18 cellular contexts compared by ENCODE assay signal in the genomic region with DNA sequence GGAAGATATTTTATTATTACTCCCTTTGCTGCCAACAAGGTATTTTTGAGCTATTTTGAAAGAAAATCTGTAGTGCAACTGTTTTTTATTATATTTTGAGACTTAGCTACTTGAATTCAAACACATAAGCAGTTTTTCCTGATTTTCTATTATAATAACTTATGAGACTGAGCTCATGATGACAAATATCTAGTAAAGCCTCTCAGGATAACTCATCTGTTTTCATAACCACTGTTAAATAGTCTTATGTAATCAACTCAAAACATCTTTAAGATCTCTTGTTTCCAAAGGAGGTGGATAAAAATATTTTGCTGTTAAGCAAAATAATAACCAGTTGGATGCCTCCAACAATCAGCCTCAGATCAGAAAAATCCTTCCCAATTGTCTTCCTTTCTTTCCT. TPM values are rescaled to one million over a fixed set of nuclear protein-coding genes. Genes with fewer than 3 reads are reported as not detected.
DNase-seq lines count a peak whose midpoint lies in the region; ATAC-seq and TF ChIP-seq lines count a peak whose summit lies in the region.
"Had no signal": no experiment of that assay in that cellular context is flagged by ENCODE, and none has a peak within 500 bp of the region (broad histone marks: within the 10 kb centered on the region; RNA-seq: fewer than 3 reads in every experiment).

No MANE protein-coding gene starts in this region.

- H3K27ac ChIP-seq in GM23248 (no peak overlapping the region), thyroid gland (peak overlapping the region; percentile 76 to 80 (median 79))

- H3F3A ChIP-seq in GM23248 (ENCODE audit: insufficient read depth): 0 out of 2 replicates have a peak, but pooled peaks cover 3% of the 10 kb centered on the region

- H3K4me2 ChIP-seq in GM23248 (ENCODE audit: unreplicated experiment): no peak overlapping the region

- H3K4me3 ChIP-seq in GM23248 (no peak overlapping the region), adipocyte (ENCODE audit: low read length) (no peak overlapping the region), foreskin fibroblast (ENCODE audit: low read depth in 1 of 2, low read length in 2 of 2) (no peak overlapping the region), thyroid gland (replicated peaks in 1 of 3) (no peak overlapping the region)

- DNase-seq in GM23248: peak; percentile 62
- DNase-seq in adipocyte (ENCODE audit: low read depth): peak; percentile 37
- DNase-seq in foreskin fibroblast: peak; percentile 36 to 62
- DNase-seq in thyroid gland: no peak
- DNase-seq in stimulated activated CD4-positive, alpha-beta T cell treated with anti-CD3 and anti-CD28 coated beads, Interleukin-4, amount 100 ng/mL, for 24 hours: no peak
- DNase-seq in T1000 (lab: John Stamatoyannopoulos, UW): no peak
- no peak for DNase-seq in natural killer cell treated with Interleukin-12 subunit alpha and Interleukin-12 subunit beta and Interleukin-15 and Interleukin-18, amount 100 ng/mL, for 72 hours (ENCODE audit: low spot score)
- DNase-seq: activated T-cell treated with anti-CD3 and anti-CD28 coated beads, Interleukin-2, amount 50 U/mL, for 72 hours; AML-193; DND-41; kidney; naive B cell; NCI-H2171 treated with DMSO at 0.1 percent for 48 hours; stimulated activated CD4-positive, alpha-beta T cell treated with anti-CD3 and anti-CD28 coated beads, Interleukin-1b, Interleukin-23, amount 100 ng/mL, for 48 hours; stimulated activated naive CD4-positive, alpha-beta T cell; SW 1271 had no signal

- H3K9ac ChIP-seq in GM23248 (no peak overlapping the region), adipocyte (ENCODE audit: low read length) (no peak overlapping the region)

- H2AFZ ChIP-seq in GM23248: no peak overlapping the region

- peak overlapping the region in 1 of 2 donors; percentile 24 for H3K27ac Mint-ChIP-seq in natural killer cell treated with Interleukin-12 subunit alpha and Interleukin-12 subunit beta and Interleukin-15 and Interleukin-18, amount 100 ng/mL, for 72 hours
- H3K27ac Mint-ChIP-seq: activated T-cell treated with anti-CD3 and anti-CD28 coated beads, Interleukin-2, amount 50 U/mL, for 72 hours had no signal

- no peaks in the 10 kb centered on the region for H3K36me3 Mint-ChIP-seq in natural killer cell treated with Interleukin-12 subunit alpha and Interleukin-12 subunit beta and Interleukin-15 and Interleukin-18, amount 100 ng/mL, for 72 hours
- H3K36me3 Mint-ChIP-seq: activated naive CD4-positive, alpha-beta T cell treated with anti-CD3 and anti-CD28 coated beads, Interleukin-2, amount 50 U/mL, for 24 hours; naive B cell had no signal

- peaks cover 0 to 4% of the 10 kb centered on the region in 2 donors for H3K4me1 Mint-ChIP-seq in natural killer cell treated with Interleukin-12 subunit alpha and Interleukin-12 subunit beta and Interleukin-15 and Interleukin-18, amount 100 ng/mL, for 72 hours (ENCODE audit: low read depth in 2 of 2)

- H3K27me3 Mint-ChIP-seq in natural killer cell treated with Interleukin-12 subunit alpha and Interleukin-12 subunit beta and Interleukin-15 and Interleukin-18, amount 100 ng/mL, for 72 hours: no peaks in the 10 kb centered on the region
- H3K27me3 Mint-ChIP-seq: activated naive CD4-positive, alpha-beta T cell treated with anti-CD3 and anti-CD28 coated beads, Interleukin-2, amount 50 U/mL, for 24 hours; naive B cell had no signal

- 0 out of 2 replicates have a peak, but pooled peaks cover 7% of the 10 kb centered on the region for H3K4me1 ChIP-seq in GM23248 (ENCODE audit: insufficient read depth)
- peaks cover 3% of the 10 kb centered on the region for H3K4me1 ChIP-seq in adipocyte (ENCODE audit: control insufficient read depth, insufficient read depth, low read length)
- peaks cover 23 to 52% of the 10 kb centered on the region in 2 donors for H3K4me1 ChIP-seq in thyroid gland

- no peaks in the 10 kb centered on the region for H3K79me2 ChIP-seq in GM23248 (ENCODE audit: insufficient read depth)

- H3K9me3 ChIP-seq in GM23248 (ENCODE audit: low read depth) (no peaks in the 10 kb centered on the region), adipocyte (ENCODE audit: control insufficient read depth, low read length) (no peaks in the 10 kb centered on the region), thyroid gland (no peaks in the 10 kb centered on the region)

- H3K36me3 ChIP-seq in GM23248 (ENCODE audit: low read depth) (no peaks in the 10 kb centered on the region), adipocyte (ENCODE audit: control insufficient read depth, insufficient read depth, low read length, severe bottlenecking) (no peaks in the 10 kb centered on the region), thyroid gland (no peaks in the 10 kb centered on the region)

- no peak for TF ChIP-seq POLR2A in thyroid gland (IDR thresholded peaks at IDR 0.05)

- H3K27me3 ChIP-seq in GM23248 (replicated peaks; ENCODE audit: insufficient read depth) (no peaks in the 10 kb centered on the region), adipocyte (replicated peaks; ENCODE audit: control insufficient read depth, insufficient read depth, low read length) (no peaks in the 10 kb centered on the region), thyroid gland (no peaks in the 10 kb centered on the region)

- no peak for ATAC-seq in natural killer cell treated with Interleukin-12 subunit alpha and Interleukin-12 subunit beta and Interleukin-15 and Interleukin-18, amount 100 ng/mL, for 72 hours
- ATAC-seq: activated T-cell treated with anti-CD3 and anti-CD28 coated beads, Interleukin-2, amount 50 U/mL, for 72 hours; Right ventricle myocardium inferior had no signal

- no peaks in the 10 kb centered on the region for H3K9me2 ChIP-seq in GM23248 (ENCODE audit: insufficient read depth)

- intact Hi-C loops in thyroid gland (cut with DNase I): no loop called here

- no peaks in the 10 kb centered on the region for H3K9me3 Mint-ChIP-seq in natural killer cell treated with Interleukin-12 subunit alpha and Interleukin-12 subunit beta and Interleukin-15 and Interleukin-18, amount 100 ng/mL, for 72 hours
- H3K9me3 Mint-ChIP-seq: activated naive CD4-positive, alpha-beta T cell treated with anti-CD3 and anti-CD28 coated beads, Interleukin-2, amount 50 U/mL, for 24 hours; activated T-cell treated with anti-CD3 and anti-CD28 coated beads, Interleukin-2, amount 50 U/mL, for 72 hours; naive B cell had no signal

- no peaks in the 10 kb centered on the region for H4K20me1 ChIP-seq in GM23248 (ENCODE audit: insufficient read depth)

- in situ Hi-C loops in GM23248 (cut with MboI): no loop called here

- no peak for TF ChIP-seq CTCF in foreskin fibroblast (IDR thresholded peaks at IDR 0.05; ENCODE audit: low read depth, low read length)
- TF ChIP-seq CTCF in thyroid gland (IDR thresholded peaks at IDR 0.05): no peak

- no peak overlapping the region for H3K4me3 Mint-ChIP-seq in natural killer cell treated with Interleukin-12 subunit alpha and Interleukin-12 subunit beta and Interleukin-15 and Interleukin-18, amount 100 ng/mL, for 72 hours
- H3K4me3 Mint-ChIP-seq: activated naive CD4-positive, alpha-beta T cell treated with anti-CD3 and anti-CD28 coated beads, Interleukin-2, amount 50 U/mL, for 24 hours; activated T-cell treated with anti-CD3 and anti-CD28 coated beads, Interleukin-2, amount 50 U/mL, for 72 hours had no signal

RNA-seq across cellular contexts. Expression of a gene that starts 21.9 kb away (rescaled TPM):
- 119 and 127 TPM in 2 replicates for total RNA-seq in GM23248 (2014; rRNA removed; shearing (Covaris generic))
- polyA plus RNA-seq in GM23248 (2016; fragmentation: Nextera tagmentation; extraction: Ambion mirVana): 122 and 125 TPM in 2 replicates
- 100 to 1,000 TPM; 142 to 229 (median 199) TPM for total RNA-seq in thyroid gland
- total RNA-seq in natural killer cell treated with Interleukin-12 subunit alpha and Interleukin-12 subunit beta and Interleukin-15 and Interleukin-18, amount 100 ng/mL, for 72 hours: 100 to 1,000 TPM; 188 to 299 TPM

Comparison
In these comparisons a context has a peak if more than half of its experiments do, and no peak if none do; other contexts are left out.
1. DNase-seq: peak in GM23248 (single experiment), adipocyte (single experiment) and foreskin fibroblast (2 of 2); none in thyroid gland (0 of 2), stimulated activated CD4-positive, alpha-beta T cell treated with anti-CD3 and anti-CD28 coated beads, Interleukin-4, amount 100 ng/mL, for 24 hours (single experiment), T1000 (single experiment) and natural killer cell treated with Interleukin-12 subunit alpha and Interleukin-12 subunit beta and Interleukin-15 and Interleukin-18, amount 100 ng/mL, for 72 hours (single experiment).